In the genomic region with DNA sequence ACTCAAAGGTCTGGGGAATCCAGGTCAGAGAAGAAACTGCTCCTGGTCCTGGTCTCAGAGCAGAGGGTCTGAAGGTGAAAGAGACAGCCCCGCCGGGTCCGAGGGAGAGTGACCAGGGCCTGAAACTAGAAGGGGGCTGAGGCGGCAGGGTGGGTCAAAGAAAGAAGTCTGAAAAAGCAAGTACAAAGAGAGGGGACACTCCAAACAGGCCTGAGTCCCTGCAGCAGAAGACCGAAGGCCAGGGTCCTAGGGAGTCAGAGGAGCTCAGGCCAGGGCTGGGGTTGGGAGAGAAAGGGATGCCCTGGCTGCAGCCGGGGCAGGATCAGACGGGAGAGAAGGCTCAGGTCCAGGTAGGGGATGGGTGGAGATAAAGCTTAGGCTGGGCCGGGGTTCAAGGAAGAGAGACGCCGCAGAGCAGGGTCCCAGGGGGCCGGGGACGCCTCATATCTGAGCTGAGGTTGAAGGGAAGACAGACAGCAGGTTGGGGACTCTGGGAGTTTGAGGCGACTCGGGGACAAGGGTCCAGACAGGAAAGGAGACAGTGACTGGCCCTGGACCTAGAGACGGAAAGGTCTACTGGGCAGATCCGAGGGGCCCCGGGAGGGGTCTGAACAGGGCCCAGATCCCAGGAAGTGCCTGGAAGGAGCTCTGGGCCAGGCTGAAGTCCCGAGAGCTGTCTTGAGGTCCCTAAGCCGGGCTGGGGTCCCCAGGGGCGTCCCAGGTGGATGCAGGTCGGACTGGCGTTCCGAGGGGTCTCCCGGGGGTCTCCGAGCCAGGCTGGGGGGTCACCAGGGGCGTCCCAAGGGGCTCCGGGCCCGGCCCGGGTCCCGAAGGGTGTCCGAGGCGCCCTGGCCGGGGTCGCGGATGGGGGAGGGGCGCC, we compare ENCODE assay signal across 8 cellular contexts. TPM values are rescaled to one million over a fixed set of nuclear protein-coding genes. Genes with fewer than 3 reads are reported as not detected.
A peak's percentile ranks its signal among the peaks of the same experiment; 100 is the strongest.
DNase-seq lines count a peak whose midpoint lies in the region; ATAC-seq and TF ChIP-seq lines count a peak whose summit lies in the region.

No MANE protein-coding gene starts in this region.

- no peaks in the 10 kb centered on the region for H3K9me3 Mint-ChIP-seq in effector memory CD8-positive, alpha-beta T cell
- peaks cover 2% of the 10 kb centered on the region for H3K9me3 Mint-ChIP-seq in neural progenitor cell

- no TSS peak for BruUV-seq in Panc1 (replicated peaks; lab: Mats Ljungman, UMichigan)

- in situ Hi-C loops in Panc1 (cut with HindIII; ENCODE audit: low pct_unique_long_range_greater_than_20kb, low sequenced_read_pairs), result no loop called here

- peak overlapping the region; percentile 98 for H3K4me2 ChIP-seq in neural progenitor cell

- H3K4me3 ChIP-seq in Panc1 (ENCODE audit: low read depth in 2 of 2, low read length in 2 of 2), result peak overlapping the region; percentile 81 to 82
- H3K4me3 ChIP-seq in neural progenitor cell, result peak overlapping the region; percentile 94

- H4K20me1 ChIP-seq in neural progenitor cell (ENCODE audit: low read depth), result peaks cover 54% of the 10 kb centered on the region

- H3K4me3 Mint-ChIP-seq in effector memory CD8-positive, alpha-beta T cell, result peak overlapping the region; percentile 85
- H3K4me3 Mint-ChIP-seq in neural progenitor cell, result peak overlapping the region; percentile 98

- POLR2A ChIA-PET in Panc1 (lab: Charles Lee), result no interaction called here

- ATAC-seq in GM21528 (IDR thresholded peaks at IDR 0.05; ENCODE audit: low FRiP score, unreplicated experiment), result peak; percentile 5
- no peak for ATAC-seq in Panc1
- no peak for ATAC-seq in effector memory CD8-positive, alpha-beta T cell (replicated peaks)
- ATAC-seq in GM19324 (IDR thresholded peaks at IDR 0.05; ENCODE audit: low FRiP score, unreplicated experiment), result no peak
- ATAC-seq in HG02759 (IDR thresholded peaks at IDR 0.05; ENCODE audit: unreplicated experiment), result no peak

- peak overlapping the region; percentile 78 for H3K27ac ChIP-seq in Panc1 (ENCODE audit: low read length)
- H3K27ac ChIP-seq in neural progenitor cell, result no peak overlapping the region

- H3K9me3 ChIP-seq in Panc1 (ENCODE audit: control insufficient read depth, insufficient read depth, low read depth, low read length), result no peaks in the 10 kb centered on the region
- H3K9me3 ChIP-seq in neural progenitor cell (ENCODE audit: low read depth), result no peaks in the 10 kb centered on the region

- no peak for DNase-seq in Panc1 (ENCODE audit: low read depth, low spot score)
- DNase-seq in effector memory CD8-positive, alpha-beta T cell, result peak in 1 of 3 experiments; percentile 11
- DNase-seq in neural progenitor cell (ENCODE audit: low spot score), result no peak
- DNase-seq in NCI-H748 (lab: John Stamatoyannopoulos, UW; ENCODE audit: unreplicated experiment), result no peak
- DNase-seq in NCI-H2081 treated with DMSO at 0.1 percent for 48 hours (lab: John Stamatoyannopoulos, UW), result no peak

- H3K4me1 ChIP-seq in Panc1 (ENCODE audit: control insufficient read depth, insufficient read depth, low read length) (peaks cover 13% of the 10 kb centered on the region), neural progenitor cell (peaks cover 21% of the 10 kb centered on the region)

- no peaks in the 10 kb centered on the region for H3F3A ChIP-seq in neural progenitor cell (ENCODE audit: low read depth)

- H3K27me3 ChIP-seq in Panc1 (ENCODE audit: control insufficient read depth, insufficient read depth, low read length), result no peaks in the 10 kb centered on the region
- H3K27me3 ChIP-seq in neural progenitor cell, result no peaks in the 10 kb centered on the region

- H2AFZ ChIP-seq in neural progenitor cell (replicated peaks), result no peak overlapping the region

- intact Hi-C loops in Panc1 (cut with micrococcal nuclease; ENCODE audit: unreplicated experiment), result no loop called here

- H3K4me1 Mint-ChIP-seq in effector memory CD8-positive, alpha-beta T cell (ENCODE audit: low read depth in 2 of 2), result peaks cover 38 to 43% of the 10 kb centered on the region in 2 donors
- H3K4me1 Mint-ChIP-seq in neural progenitor cell, result peaks cover 45% of the 10 kb centered on the region

- peak overlapping the region; percentile 88 to 92 for H3K27ac Mint-ChIP-seq in effector memory CD8-positive, alpha-beta T cell
- peak overlapping the region; percentile 92 for H3K27ac Mint-ChIP-seq in neural progenitor cell

- H3K36me3 Mint-ChIP-seq in effector memory CD8-positive, alpha-beta T cell (ENCODE audit: insufficient read depth), result peaks cover 18% of the 10 kb centered on the region
- H3K36me3 Mint-ChIP-seq in neural progenitor cell, result peaks cover 19% of the 10 kb centered on the region

- CTCF ChIA-PET in Panc1 (lab: Charles Lee), result no interaction called here

- TF ChIP-seq CTCF in Panc1 (IDR thresholded peaks at IDR 0.05) (no peak), neural progenitor cell (IDR thresholded peaks at IDR 0.05) (no peak)

- H3K9ac ChIP-seq in neural progenitor cell, result peak overlapping the region; percentile 91

- no peaks in the 10 kb centered on the region for H3K27me3 Mint-ChIP-seq in effector memory CD8-positive, alpha-beta T cell
- H3K27me3 Mint-ChIP-seq in neural progenitor cell (ENCODE audit: insufficient read depth, low read depth), result peaks cover 2% of the 10 kb centered on the region

- H3K36me3 ChIP-seq in Panc1 (ENCODE audit: control insufficient read depth, insufficient read depth, low read length) (no peaks in the 10 kb centered on the region; the same call in 1 of the 2 replicates), neural progenitor cell (no peaks in the 10 kb centered on the region)

- peaks cover 55% of the 10 kb centered on the region for H3K79me2 ChIP-seq in neural progenitor cell (ENCODE audit: low read depth)

RNA-seq across cellular contexts. Expression of gene MLLT1, which starts 0.8 kb away (rescaled TPM):
- total RNA-seq in Panc1 (2021; ENCODE audit: unreplicated experiment), result 58.3 TPM
- 42.1 TPM for polyA plus RNA-seq in Panc1 (2012; ENCODE audit: insufficient read length)
- 5.6 and 21.0 TPM in 2 replicates for total RNA-seq in neural progenitor cell (ENCODE audit: low replicate concordance)

RNA-seq across cellular contexts. Expression of gene ACER1, which starts 54.4 kb away (rescaled TPM):
- total RNA-seq in Panc1 (2021; ENCODE audit: unreplicated experiment) (not detected), neural progenitor cell (ENCODE audit: low replicate concordance) (not detected in 2 replicates)
- not detected for polyA plus RNA-seq in Panc1 (2012; ENCODE audit: insufficient read length)
